In the genomic region with DNA sequence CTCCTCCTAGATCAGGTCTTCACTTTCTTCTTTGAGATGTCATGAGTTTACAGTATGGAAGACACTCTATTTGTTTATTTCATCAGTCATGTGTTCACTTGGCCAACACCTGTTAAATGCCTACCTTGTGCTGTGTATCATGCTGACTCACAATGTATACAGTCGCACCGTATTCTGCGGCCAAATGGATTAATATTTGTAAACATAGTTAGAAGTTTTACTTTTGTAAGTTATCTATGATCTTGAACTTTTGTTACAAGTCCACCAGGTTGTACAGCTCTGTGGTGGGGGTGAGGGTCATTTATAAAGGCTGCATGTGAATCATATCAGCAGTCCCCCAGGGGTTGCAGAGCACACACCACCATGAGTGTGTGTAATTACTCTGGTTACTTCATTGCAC, we compare ENCODE assay signal across 1 cellular context.
TF ChIP-seq lines count a peak whose summit lies in the region.

No MANE protein-coding gene starts in this region.

TF ChIP-seq in HepG2, 621 proteins besides CTCF, POLR2A, EP300 and RAD21 (continued from another document):
- TF ChIP-seq, protein P1, sequence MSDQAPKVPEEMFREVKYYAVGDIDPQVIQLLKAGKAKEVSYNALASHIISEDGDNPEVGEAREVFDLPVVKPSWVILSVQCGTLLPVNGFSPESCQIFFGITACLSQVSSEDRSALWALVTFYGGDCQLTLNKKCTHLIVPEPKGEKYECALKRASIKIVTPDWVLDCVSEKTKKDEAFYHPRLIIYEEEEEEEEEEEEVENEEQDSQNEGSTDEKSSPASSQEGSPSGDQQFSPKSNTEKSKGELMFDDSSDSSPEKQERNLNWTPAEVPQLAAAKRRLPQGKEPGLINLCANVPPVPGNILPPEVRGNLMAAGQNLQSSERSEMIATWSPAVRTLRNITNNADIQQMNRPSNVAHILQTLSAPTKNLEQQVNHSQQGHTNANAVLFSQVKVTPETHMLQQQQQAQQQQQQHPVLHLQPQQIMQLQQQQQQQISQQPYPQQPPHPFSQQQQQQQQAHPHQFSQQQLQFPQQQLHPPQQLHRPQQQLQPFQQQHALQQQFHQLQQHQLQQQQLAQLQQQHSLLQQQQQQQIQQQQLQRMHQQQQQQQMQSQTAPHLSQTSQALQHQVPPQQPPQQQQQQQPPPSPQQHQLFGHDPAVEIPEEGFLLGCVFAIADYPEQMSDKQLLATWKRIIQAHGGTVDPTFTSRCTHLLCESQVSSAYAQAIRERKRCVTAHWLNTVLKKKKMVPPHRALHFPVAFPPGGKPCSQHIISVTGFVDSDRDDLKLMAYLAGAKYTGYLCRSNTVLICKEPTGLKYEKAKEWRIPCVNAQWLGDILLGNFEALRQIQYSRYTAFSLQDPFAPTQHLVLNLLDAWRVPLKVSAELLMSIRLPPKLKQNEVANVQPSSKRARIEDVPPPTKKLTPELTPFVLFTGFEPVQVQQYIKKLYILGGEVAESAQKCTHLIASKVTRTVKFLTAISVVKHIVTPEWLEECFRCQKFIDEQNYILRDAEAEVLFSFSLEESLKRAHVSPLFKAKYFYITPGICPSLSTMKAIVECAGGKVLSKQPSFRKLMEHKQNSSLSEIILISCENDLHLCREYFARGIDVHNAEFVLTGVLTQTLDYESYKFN (CRISPR knock-in tag; conservative IDR thresholded peaks at IDR 0.05): peak; percentile 82
- TF ChIP-seq MATR3 (CRISPR knock-in tag; IDR thresholded peaks at IDR 0.05) (no peak), ZNF660 (CRISPR knock-in tag; IDR thresholded peaks at IDR 0.05; ENCODE audit: borderline replicate concordance, low read depth) (no peak), ZNF572 (CRISPR knock-in tag; IDR thresholded peaks at IDR 0.05) (no peak), U2AF1 (optimal IDR thresholded peaks at IDR 0.05; ENCODE audit: low read depth, low read length) (no peak), RFX1 (IDR thresholded peaks at IDR 0.05) (no peak), ZNF629 (CRISPR knock-in tag; conservative IDR thresholded peaks at IDR 0.05) (no peak), ZNF761 (CRISPR knock-in tag; conservative IDR thresholded peaks at IDR 0.05) (no peak), NR2F1 (CRISPR knock-in tag; IDR thresholded peaks at IDR 0.05) (peak in 1 of 2 experiments; percentile 67; a peak in 2 of 4 replicates), HMG20A (CRISPR knock-in tag; IDR thresholded peaks at IDR 0.05; ENCODE audit: borderline replicate concordance) (peak; percentile 97), MAZ (IDR thresholded peaks at IDR 0.05; ENCODE audit: borderline replicate concordance, low read depth, low read length) (no peak), MAZ (CRISPR knock-in tag; IDR thresholded peaks at IDR 0.05; ENCODE audit: low read depth) (no peak), ZNF160 (CRISPR knock-in tag; IDR thresholded peaks at IDR 0.05) (no peak), SOX6 (IDR thresholded peaks at IDR 0.05) (no peak), SOX6 (CRISPR knock-in tag; IDR thresholded peaks at IDR 0.05) (peak; percentile 91), ZNF460 (CRISPR knock-in tag; IDR thresholded peaks at IDR 0.05; ENCODE audit: borderline replicate concordance) (no peak), NRL (CRISPR knock-in tag; IDR thresholded peaks at IDR 0.05; ENCODE audit: borderline replicate concordance) (no peak), ZNF3 (CRISPR knock-in tag; IDR thresholded peaks at IDR 0.05) (no peak), RXRB (CRISPR knock-in tag; IDR thresholded peaks at IDR 0.05; ENCODE audit: borderline replicate concordance) (peak; percentile 56), NFE2L2 (IDR thresholded peaks at IDR 0.05; ENCODE audit: low read length) (peak; percentile 83), ZSCAN20 (CRISPR knock-in tag; IDR thresholded peaks at IDR 0.05; ENCODE audit: borderline replicate concordance) (no peak), MTA3 (CRISPR knock-in tag; IDR thresholded peaks at IDR 0.05) (no peak), ZBTB7B (CRISPR knock-in tag; IDR thresholded peaks at IDR 0.05) (no peak), ZFP36L1 (CRISPR knock-in tag; IDR thresholded peaks at IDR 0.05) (peak; percentile 68; the same call in 1 of the 2 replicates), ZNF101 (CRISPR knock-in tag; IDR thresholded peaks at IDR 0.05; ENCODE audit: borderline replicate concordance, low read depth) (no peak), TGIF2 (CRISPR knock-in tag; IDR thresholded peaks at IDR 0.05) (no peak), NR2F6 (IDR thresholded peaks at IDR 0.05) (peak; percentile 63), NR2F6 (CRISPR knock-in tag; IDR thresholded peaks at IDR 0.05) (peak; percentile 59; the same call in 1 of the 2 replicates), YEATS4 (CRISPR knock-in tag; IDR thresholded peaks at IDR 0.05; ENCODE audit: borderline replicate concordance) (no peak), BRD4 (CRISPR knock-in tag; IDR thresholded peaks at IDR 0.05) (no peak), ZNF563 (CRISPR knock-in tag; IDR thresholded peaks at IDR 0.05) (no peak), ZNF12 (CRISPR knock-in tag; IDR thresholded peaks at IDR 0.05) (peak; percentile 71; the same call in 1 of the 2 replicates)
- TF ChIP-seq, protein P2, sequence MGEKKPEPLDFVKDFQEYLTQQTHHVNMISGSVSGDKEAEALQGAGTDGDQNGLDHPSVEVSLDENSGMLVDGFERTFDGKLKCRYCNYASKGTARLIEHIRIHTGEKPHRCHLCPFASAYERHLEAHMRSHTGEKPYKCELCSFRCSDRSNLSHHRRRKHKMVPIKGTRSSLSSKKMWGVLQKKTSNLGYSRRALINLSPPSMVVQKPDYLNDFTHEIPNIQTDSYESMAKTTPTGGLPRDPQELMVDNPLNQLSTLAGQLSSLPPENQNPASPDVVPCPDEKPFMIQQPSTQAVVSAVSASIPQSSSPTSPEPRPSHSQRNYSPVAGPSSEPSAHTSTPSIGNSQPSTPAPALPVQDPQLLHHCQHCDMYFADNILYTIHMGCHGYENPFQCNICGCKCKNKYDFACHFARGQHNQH (CRISPR knock-in tag; IDR thresholded peaks at IDR 0.05): 0 out of 2 replicates have a peak, but pooled peaks have one; percentile 52
- TF ChIP-seq, protein P3, sequence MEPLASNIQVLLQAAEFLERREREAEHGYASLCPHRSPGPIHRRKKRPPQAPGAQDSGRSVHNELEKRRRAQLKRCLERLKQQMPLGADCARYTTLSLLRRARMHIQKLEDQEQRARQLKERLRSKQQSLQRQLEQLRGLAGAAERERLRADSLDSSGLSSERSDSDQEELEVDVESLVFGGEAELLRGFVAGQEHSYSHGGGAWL (CRISPR knock-in tag; IDR thresholded peaks at IDR 0.05): no peak
- TF ChIP-seq, protein P4, sequence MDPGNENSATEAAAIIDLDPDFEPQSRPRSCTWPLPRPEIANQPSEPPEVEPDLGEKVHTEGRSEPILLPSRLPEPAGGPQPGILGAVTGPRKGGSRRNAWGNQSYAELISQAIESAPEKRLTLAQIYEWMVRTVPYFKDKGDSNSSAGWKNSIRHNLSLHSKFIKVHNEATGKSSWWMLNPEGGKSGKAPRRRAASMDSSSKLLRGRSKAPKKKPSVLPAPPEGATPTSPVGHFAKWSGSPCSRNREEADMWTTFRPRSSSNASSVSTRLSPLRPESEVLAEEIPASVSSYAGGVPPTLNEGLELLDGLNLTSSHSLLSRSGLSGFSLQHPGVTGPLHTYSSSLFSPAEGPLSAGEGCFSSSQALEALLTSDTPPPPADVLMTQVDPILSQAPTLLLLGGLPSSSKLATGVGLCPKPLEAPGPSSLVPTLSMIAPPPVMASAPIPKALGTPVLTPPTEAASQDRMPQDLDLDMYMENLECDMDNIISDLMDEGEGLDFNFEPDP (CRISPR knock-in tag; conservative IDR thresholded peaks at IDR 0.05): no peak
- TF ChIP-seq, protein P5, sequence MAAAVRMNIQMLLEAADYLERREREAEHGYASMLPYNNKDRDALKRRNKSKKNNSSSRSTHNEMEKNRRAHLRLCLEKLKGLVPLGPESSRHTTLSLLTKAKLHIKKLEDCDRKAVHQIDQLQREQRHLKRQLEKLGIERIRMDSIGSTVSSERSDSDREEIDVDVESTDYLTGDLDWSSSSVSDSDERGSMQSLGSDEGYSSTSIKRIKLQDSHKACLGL (CRISPR knock-in tag; IDR thresholded peaks at IDR 0.05): no peak
- TF ChIP-seq, protein P6, sequence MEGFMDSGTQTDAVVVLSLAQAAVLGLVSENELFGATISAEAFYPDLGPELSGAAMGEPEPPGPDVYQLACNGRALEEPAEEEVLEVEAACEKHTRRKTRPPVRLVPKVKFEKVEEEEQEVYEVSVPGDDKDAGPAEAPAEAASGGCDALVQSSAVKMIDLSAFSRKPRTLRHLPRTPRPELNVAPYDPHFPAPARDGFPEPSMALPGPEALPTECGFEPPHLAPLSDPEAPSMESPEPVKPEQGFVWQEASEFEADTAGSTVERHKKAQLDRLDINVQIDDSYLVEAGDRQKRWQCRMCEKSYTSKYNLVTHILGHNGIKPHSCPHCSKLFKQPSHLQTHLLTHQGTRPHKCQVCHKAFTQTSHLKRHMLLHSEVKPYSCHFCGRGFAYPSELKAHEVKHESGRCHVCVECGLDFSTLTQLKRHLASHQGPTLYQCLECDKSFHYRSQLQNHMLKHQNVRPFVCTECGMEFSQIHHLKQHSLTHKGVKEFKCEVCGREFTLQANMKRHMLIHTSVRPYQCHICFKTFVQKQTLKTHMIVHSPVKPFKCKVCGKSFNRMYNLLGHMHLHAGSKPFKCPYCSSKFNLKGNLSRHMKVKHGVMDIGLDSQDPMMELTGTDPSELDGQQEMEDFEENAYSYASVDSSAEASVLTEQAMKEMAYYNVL (CRISPR knock-in tag; IDR thresholded peaks at IDR 0.05; ENCODE audit: borderline replicate concordance): peak; percentile 31; the same call in 1 of the 2 replicates
- TF ChIP-seq, protein P7, sequence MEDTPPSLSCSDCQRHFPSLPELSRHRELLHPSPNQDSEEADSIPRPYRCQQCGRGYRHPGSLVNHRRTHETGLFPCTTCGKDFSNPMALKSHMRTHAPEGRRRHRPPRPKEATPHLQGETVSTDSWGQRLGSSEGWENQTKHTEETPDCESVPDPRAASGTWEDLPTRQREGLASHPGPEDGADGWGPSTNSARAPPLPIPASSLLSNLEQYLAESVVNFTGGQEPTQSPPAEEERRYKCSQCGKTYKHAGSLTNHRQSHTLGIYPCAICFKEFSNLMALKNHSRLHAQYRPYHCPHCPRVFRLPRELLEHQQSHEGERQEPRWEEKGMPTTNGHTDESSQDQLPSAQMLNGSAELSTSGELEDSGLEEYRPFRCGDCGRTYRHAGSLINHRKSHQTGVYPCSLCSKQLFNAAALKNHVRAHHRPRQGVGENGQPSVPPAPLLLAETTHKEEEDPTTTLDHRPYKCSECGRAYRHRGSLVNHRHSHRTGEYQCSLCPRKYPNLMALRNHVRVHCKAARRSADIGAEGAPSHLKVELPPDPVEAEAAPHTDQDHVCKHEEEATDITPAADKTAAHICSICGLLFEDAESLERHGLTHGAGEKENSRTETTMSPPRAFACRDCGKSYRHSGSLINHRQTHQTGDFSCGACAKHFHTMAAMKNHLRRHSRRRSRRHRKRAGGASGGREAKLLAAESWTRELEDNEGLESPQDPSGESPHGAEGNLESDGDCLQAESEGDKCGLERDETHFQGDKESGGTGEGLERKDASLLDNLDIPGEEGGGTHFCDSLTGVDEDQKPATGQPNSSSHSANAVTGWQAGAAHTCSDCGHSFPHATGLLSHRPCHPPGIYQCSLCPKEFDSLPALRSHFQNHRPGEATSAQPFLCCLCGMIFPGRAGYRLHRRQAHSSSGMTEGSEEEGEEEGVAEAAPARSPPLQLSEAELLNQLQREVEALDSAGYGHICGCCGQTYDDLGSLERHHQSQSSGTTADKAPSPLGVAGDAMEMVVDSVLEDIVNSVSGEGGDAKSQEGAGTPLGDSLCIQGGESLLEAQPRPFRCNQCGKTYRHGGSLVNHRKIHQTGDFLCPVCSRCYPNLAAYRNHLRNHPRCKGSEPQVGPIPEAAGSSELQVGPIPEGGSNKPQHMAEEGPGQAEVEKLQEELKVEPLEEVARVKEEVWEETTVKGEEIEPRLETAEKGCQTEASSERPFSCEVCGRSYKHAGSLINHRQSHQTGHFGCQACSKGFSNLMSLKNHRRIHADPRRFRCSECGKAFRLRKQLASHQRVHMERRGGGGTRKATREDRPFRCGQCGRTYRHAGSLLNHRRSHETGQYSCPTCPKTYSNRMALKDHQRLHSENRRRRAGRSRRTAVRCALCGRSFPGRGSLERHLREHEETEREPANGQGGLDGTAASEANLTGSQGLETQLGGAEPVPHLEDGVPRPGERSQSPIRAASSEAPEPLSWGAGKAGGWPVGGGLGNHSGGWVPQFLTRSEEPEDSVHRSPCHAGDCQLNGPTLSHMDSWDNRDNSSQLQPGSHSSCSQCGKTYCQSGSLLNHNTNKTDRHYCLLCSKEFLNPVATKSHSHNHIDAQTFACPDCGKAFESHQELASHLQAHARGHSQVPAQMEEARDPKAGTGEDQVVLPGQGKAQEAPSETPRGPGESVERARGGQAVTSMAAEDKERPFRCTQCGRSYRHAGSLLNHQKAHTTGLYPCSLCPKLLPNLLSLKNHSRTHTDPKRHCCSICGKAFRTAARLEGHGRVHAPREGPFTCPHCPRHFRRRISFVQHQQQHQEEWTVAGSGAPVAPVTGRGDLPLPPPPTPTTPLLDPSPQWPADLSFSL (CRISPR knock-in tag; IDR thresholded peaks at IDR 0.05): 0 out of 2 replicates have a peak, but pooled peaks have one; percentile 44
- TF ChIP-seq, protein P8, sequence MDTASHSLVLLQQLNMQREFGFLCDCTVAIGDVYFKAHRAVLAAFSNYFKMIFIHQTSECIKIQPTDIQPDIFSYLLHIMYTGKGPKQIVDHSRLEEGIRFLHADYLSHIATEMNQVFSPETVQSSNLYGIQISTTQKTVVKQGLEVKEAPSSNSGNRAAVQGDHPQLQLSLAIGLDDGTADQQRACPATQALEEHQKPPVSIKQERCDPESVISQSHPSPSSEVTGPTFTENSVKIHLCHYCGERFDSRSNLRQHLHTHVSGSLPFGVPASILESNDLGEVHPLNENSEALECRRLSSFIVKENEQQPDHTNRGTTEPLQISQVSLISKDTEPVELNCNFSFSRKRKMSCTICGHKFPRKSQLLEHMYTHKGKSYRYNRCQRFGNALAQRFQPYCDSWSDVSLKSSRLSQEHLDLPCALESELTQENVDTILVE (CRISPR knock-in tag; IDR thresholded peaks at IDR 0.05): peak; percentile 91
- TF ChIP-seq, protein P9, sequence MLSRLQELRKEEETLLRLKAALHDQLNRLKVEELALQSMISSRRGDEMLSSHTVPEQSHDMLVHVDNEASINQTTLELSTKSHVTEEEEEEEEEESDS (CRISPR knock-in tag; IDR thresholded peaks at IDR 0.05; ENCODE audit: borderline replicate concordance): no peak
- TF ChIP-seq, protein P10, sequence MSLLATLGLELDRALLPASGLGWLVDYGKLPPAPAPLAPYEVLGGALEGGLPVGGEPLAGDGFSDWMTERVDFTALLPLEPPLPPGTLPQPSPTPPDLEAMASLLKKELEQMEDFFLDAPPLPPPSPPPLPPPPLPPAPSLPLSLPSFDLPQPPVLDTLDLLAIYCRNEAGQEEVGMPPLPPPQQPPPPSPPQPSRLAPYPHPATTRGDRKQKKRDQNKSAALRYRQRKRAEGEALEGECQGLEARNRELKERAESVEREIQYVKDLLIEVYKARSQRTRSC (CRISPR knock-in tag; IDR thresholded peaks at IDR 0.05; ENCODE audit: low read depth): no peak
TF ChIP-seq in HepG2: peak in this region for 107.
